Comparison of ENCODE assay signal across 9 cellular contexts in genomic region chr17:58112970-58113631, GRCh38. TPM values are rescaled to one million over a fixed set of nuclear protein-coding genes. Genes with fewer than 3 reads are reported as not detected.
DNase-seq lines count a peak whose midpoint lies in the region; ATAC-seq and TF ChIP-seq lines count a peak whose summit lies in the region.
"Had no signal": no experiment of that assay in that cellular context is flagged by ENCODE, and none has a peak within 500 bp of the region (broad histone marks: within the 10 kb centered on the region; RNA-seq: fewer than 3 reads in every experiment).

No MANE protein-coding gene starts in this region.

- H4K8ac ChIP-seq in neuronal stem cell (ENCODE audit: low read depth, low read length) = no peak overlapping the region

- H3K4me1 ChIP-seq in Peyer's patch = no peaks in the 10 kb centered on the region
- H3K4me1 ChIP-seq in neuronal stem cell (ENCODE audit: control insufficient read depth in 2 of 2, insufficient read depth in 1 of 2, low read depth in 1 of 2, low read length in 2 of 2) = no peaks in the 10 kb centered on the region

- no peak overlapping the region for H4K91ac ChIP-seq in neuronal stem cell (ENCODE audit: low read depth, low read length, poor library complexity)

- peak overlapping the region; percentile 49 for H3K18ac ChIP-seq in neuronal stem cell (ENCODE audit: low read length)

- H3K4me1 Mint-ChIP-seq in activated T-cell treated with anti-CD3 and anti-CD28 coated beads, Interleukin-2, amount 50 U/mL, for 4 hours (ENCODE audit: low read depth) = no peaks in the 10 kb centered on the region
- H3K4me1 Mint-ChIP-seq: activated naive CD4-positive, alpha-beta T cell treated with anti-CD3 and anti-CD28 coated beads, Interleukin-2, amount 50 U/mL, for 24 hours had no signal

- WGBS in neuronal stem cell (ENCODE audit: extremely low coverage in 2 of 2, insufficient read length in 2 of 2, insufficient replicate concordance in 1 of 2), 2 donors = no CpG with 5 or more reads among the region's 17 CpGs

- no peak overlapping the region for H3K4me2 ChIP-seq in neuronal stem cell (ENCODE audit: insufficient read depth, low read length, poor library complexity, severe bottlenecking)

- no peak overlapping the region for H3K4me3 ChIP-seq in Peyer's patch
- H3K4me3 ChIP-seq in neuronal stem cell (ENCODE audit: low read length in 2 of 2) = no peak overlapping the region

- peak; percentile 73 to 85 for ATAC-seq in activated T-cell treated with anti-CD3 and anti-CD28 coated beads, Interleukin-2, amount 50 U/mL, for 4 hours
- no peak for ATAC-seq in GM18867 (IDR thresholded peaks at IDR 0.05; ENCODE audit: unreplicated experiment)

- no peak overlapping the region for H3K4ac ChIP-seq in neuronal stem cell (ENCODE audit: low read length)

- no peaks in the 10 kb centered on the region for H3K27me3 ChIP-seq in Peyer's patch
- H3K27me3 ChIP-seq in neuronal stem cell (ENCODE audit: control insufficient read depth in 3 of 3, insufficient read depth in 3 of 3, low read depth in 1 of 3, low read length in 3 of 3) = peaks cover 0 to 28% (median 4%) of the 10 kb centered on the region in 3 experiments

- TF ChIP-seq CTCF in LNCAP (IDR thresholded peaks at IDR 0.05) (peak; percentile 97), Peyer's patch (IDR thresholded peaks at IDR 0.05) (peak; percentile 85 to 97 (median 94))

- H3K79me1 ChIP-seq in neuronal stem cell (ENCODE audit: low read depth, low read length) = no peaks in the 10 kb centered on the region

- H2BK120ac ChIP-seq in neuronal stem cell (ENCODE audit: low read depth, low read length) = no peak overlapping the region

- no peak overlapping the region for H3K9ac ChIP-seq in neuronal stem cell (ENCODE audit: low read depth, low read length, poor library complexity)

- peak overlapping the region; percentile 13 for H2AFZ ChIP-seq in neuronal stem cell (ENCODE audit: low read length)

- peaks cover 8% of the 10 kb centered on the region for H3K27me3 Mint-ChIP-seq in activated T-cell treated with anti-CD3 and anti-CD28 coated beads, Interleukin-2, amount 50 U/mL, for 4 hours (ENCODE audit: low read depth)
- H3K27me3 Mint-ChIP-seq: activated naive CD4-positive, alpha-beta T cell treated with anti-CD3 and anti-CD28 coated beads, Interleukin-2, amount 50 U/mL, for 24 hours had no signal

- H2BK5ac ChIP-seq in neuronal stem cell (ENCODE audit: low read length) = no peak overlapping the region

- no peak overlapping the region for H3K14ac ChIP-seq in neuronal stem cell (ENCODE audit: low read length)

- no peak for TF ChIP-seq POLR2A in Peyer's patch (IDR thresholded peaks at IDR 0.05)

- H3K4me3 Mint-ChIP-seq in activated T-cell treated with anti-CD3 and anti-CD28 coated beads, Interleukin-2, amount 50 U/mL, for 4 hours = no peak overlapping the region
- H3K4me3 Mint-ChIP-seq: activated naive CD4-positive, alpha-beta T cell treated with anti-CD3 and anti-CD28 coated beads, Interleukin-2, amount 50 U/mL, for 24 hours had no signal

- H3K23ac ChIP-seq in neuronal stem cell (ENCODE audit: low read depth, low read length, poor library complexity) = no peak overlapping the region

- no peaks in the 10 kb centered on the region for H3K36me3 Mint-ChIP-seq in activated T-cell treated with anti-CD3 and anti-CD28 coated beads, Interleukin-2, amount 50 U/mL, for 4 hours (ENCODE audit: insufficient read depth)
- H3K36me3 Mint-ChIP-seq: activated naive CD4-positive, alpha-beta T cell treated with anti-CD3 and anti-CD28 coated beads, Interleukin-2, amount 50 U/mL, for 24 hours had no signal

- peak; percentile 64 for DNase-seq in DMS153 treated with DMSO at 0.1 percent for 48 hours (lab: John Stamatoyannopoulos, UW; ENCODE audit: unreplicated experiment)
- peak; percentile 78 to 94 (median 82) for DNase-seq in Peyer's patch
- DNase-seq in activated T-cell treated with anti-CD3 and anti-CD28 coated beads, Interleukin-2, amount 50 U/mL, for 4 hours = peak; percentile 85
- DNase-seq in fibroblast of peridontal ligament (ENCODE audit: extremely low read depth) = peak; percentile 73
- DNase-seq in neuronal stem cell (ENCODE audit: low spot score) = peak; percentile 81
- DNase-seq in stromal cell of bone marrow (ENCODE audit: low read depth) = peak; percentile 36

- H3K9me3 Mint-ChIP-seq in activated T-cell treated with anti-CD3 and anti-CD28 coated beads, Interleukin-2, amount 50 U/mL, for 4 hours = no peaks in the 10 kb centered on the region
- H3K9me3 Mint-ChIP-seq: activated naive CD4-positive, alpha-beta T cell treated with anti-CD3 and anti-CD28 coated beads, Interleukin-2, amount 50 U/mL, for 24 hours had no signal

- H2BK15ac ChIP-seq in neuronal stem cell (ENCODE audit: low read length) = no peak overlapping the region

- no peak overlapping the region for H2BK12ac ChIP-seq in neuronal stem cell (ENCODE audit: low read length)

- H3K27ac ChIP-seq in Peyer's patch = no peak overlapping the region
- no peak overlapping the region for H3K27ac ChIP-seq in neuronal stem cell (replicated peaks; ENCODE audit: low read length)

- H3K36me3 ChIP-seq in Peyer's patch = no peaks in the 10 kb centered on the region
- no peaks in the 10 kb centered on the region for H3K36me3 ChIP-seq in neuronal stem cell (replicated peaks in 1 of 2; ENCODE audit: control insufficient read depth in 2 of 2, insufficient read depth in 2 of 2, low read length in 2 of 2)

- no peak overlapping the region for H2AK5ac ChIP-seq in neuronal stem cell (ENCODE audit: low read depth, low read length)

- H3K9me3 ChIP-seq in Peyer's patch = no peaks in the 10 kb centered on the region
- H3K9me3 ChIP-seq in neuronal stem cell (replicated peaks in 1 of 2; ENCODE audit: control insufficient read depth in 2 of 2, insufficient read depth in 1 of 2, low read depth in 1 of 2, low read length in 2 of 2) = peaks cover 0 to 3% of the 10 kb centered on the region in 2 donors

RNA-seq across cellular contexts. Expression of gene DYNLL2, which starts 29.9 kb away (rescaled TPM):
- 10 to 100 TPM; 18.2 to 23.9 (median 23.8) TPM for total RNA-seq in Peyer's patch
- total RNA-seq in activated T-cell treated with anti-CD3 and anti-CD28 coated beads, Interleukin-2, amount 50 U/mL, for 4 hours = 10 to 100 TPM; 40.3 to 43.5 (median 42.3) TPM
- polyA plus RNA-seq in neuronal stem cell (2013, experiment 1 of 2) = 57.2 TPM
- polyA plus RNA-seq in neuronal stem cell (2013, experiment 2 of 2) = 56.7 TPM

RNA-seq across cellular contexts. Expression of gene OR4D1, which starts 35.1 kb away (rescaled TPM):
- not detected for total RNA-seq in Peyer's patch
- total RNA-seq in activated T-cell treated with anti-CD3 and anti-CD28 coated beads, Interleukin-2, amount 50 U/mL, for 4 hours = under 1 TPM; 0.14 to 0.33 (median 0.21) TPM
- polyA plus RNA-seq in neuronal stem cell (2013, experiment 1 of 2) = 0.17 TPM
- polyA plus RNA-seq in neuronal stem cell (2013, experiment 2 of 2) = 0.19 TPM

RNA-seq across cellular contexts. Expression of gene OR4D2, which starts 53.7 kb away (rescaled TPM):
- not detected for total RNA-seq in Peyer's patch
- total RNA-seq in activated T-cell treated with anti-CD3 and anti-CD28 coated beads, Interleukin-2, amount 50 U/mL, for 4 hours = not detected
- not detected for polyA plus RNA-seq in neuronal stem cell (2013, experiment 1 of 2)
- not detected for polyA plus RNA-seq in neuronal stem cell (2013, experiment 2 of 2)
